8 cellular contexts compared by ENCODE assay signal in the genomic region with DNA sequence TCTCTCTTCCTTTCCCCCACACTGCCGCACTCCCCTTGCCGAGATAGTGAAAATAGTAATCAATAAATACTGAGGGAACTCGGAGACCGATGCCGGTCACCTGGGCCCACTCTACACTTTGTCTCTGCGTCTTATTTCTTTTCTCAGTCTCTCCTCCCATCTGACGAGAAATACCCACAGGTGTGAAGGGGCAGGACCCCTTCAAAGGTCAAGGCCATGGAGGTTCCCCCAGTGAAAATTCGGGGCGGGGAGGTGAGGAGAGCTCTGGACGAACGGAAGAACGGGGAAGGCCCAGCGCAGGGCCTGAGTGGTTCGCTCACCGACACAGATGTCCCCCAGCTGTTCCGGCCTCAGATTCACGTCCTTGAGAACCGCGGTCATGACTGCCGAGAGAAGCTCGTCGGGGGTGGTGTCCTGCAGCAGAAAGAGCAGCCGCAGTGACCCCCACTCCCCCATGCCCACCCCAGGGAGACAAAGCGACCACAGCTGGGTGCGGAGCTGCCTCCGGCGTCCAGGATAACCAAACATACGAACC. TPM values are rescaled to one million over a fixed set of nuclear protein-coding genes. Genes with fewer than 3 reads are reported as not detected.
DNase-seq lines count a peak whose midpoint lies in the region; ATAC-seq and TF ChIP-seq lines count a peak whose summit lies in the region.

No MANE protein-coding gene starts in this region.

- no peaks in the 10 kb centered on the region for H3K27me3 ChIP-seq in CD4-positive, alpha-beta T cell (ENCODE audit: control insufficient read depth, insufficient read depth, low read length)
- no peaks in the 10 kb centered on the region; the same call in 1 of the 2 replicates for H3K27me3 ChIP-seq in iPS-20b (ENCODE audit: insufficient read depth, low read length)

- TF ChIP-seq CTCF in CD4-positive, alpha-beta T cell (IDR thresholded peaks at IDR 0.05), result no peak

- H3K4me3 ChIP-seq in iPS-20b (ENCODE audit: low read length), result peak overlapping the region; percentile 82

- CTCF ChIA-PET in CD4-positive, alpha-beta T cell (lab: Charles Lee), result interaction anchor here (1.5 kb wide), 1 partner anchor 29 kb away, joined by 13 read pairs; a partner anchor contains a TSS

- POLR2A ChIA-PET in CD4-positive, alpha-beta T cell (lab: Charles Lee), result interaction anchor here (0.7 to 4.8 kb wide), 12 partner anchors 12 to 1271 kb away, joined by 3 to 208 read pairs (median 6); a partner anchor contains a TSS

- peaks cover 13% of the 10 kb centered on the region; the same call in 1 of the 2 replicates for H3K4me1 ChIP-seq in iPS-20b (ENCODE audit: insufficient read depth, low read length)

- no peaks in the 10 kb centered on the region for H3K9me3 Mint-ChIP-seq in CD4-positive, alpha-beta T cell
- H3K9me3 Mint-ChIP-seq in activated naive CD8-positive, alpha-beta T cell treated with anti-CD3 and anti-CD28 coated beads for 36 hours, result no peaks in the 10 kb centered on the region
- H3K9me3 Mint-ChIP-seq in stimulated activated memory B cell treated with anti-CD40 and anti-IgM and Interleukin-4, amounts not matched to agents 10 μg/mL and 1 μg/mL and 100 μg/mL, for 72 hours, result no peaks in the 10 kb centered on the region

- H3K9me3 ChIP-seq in CD4-positive, alpha-beta T cell (ENCODE audit: control insufficient read depth, low read length), result no peaks in the 10 kb centered on the region
- no peaks in the 10 kb centered on the region for H3K9me3 ChIP-seq in iPS-20b (ENCODE audit: insufficient read depth, low read depth, low read length)

- peaks cover 32% of the 10 kb centered on the region for H3K36me3 ChIP-seq in iPS-20b (ENCODE audit: insufficient read depth, low read depth, low read length)

- peak overlapping the region; percentile 87 for H3K9ac ChIP-seq in iPS-20b (ENCODE audit: low read depth, low read length)

- H3K27me3 Mint-ChIP-seq in CD4-positive, alpha-beta T cell, result no peaks in the 10 kb centered on the region
- no peaks in the 10 kb centered on the region for H3K27me3 Mint-ChIP-seq in activated naive CD8-positive, alpha-beta T cell treated with anti-CD3 and anti-CD28 coated beads for 36 hours
- H3K27me3 Mint-ChIP-seq in stimulated activated memory B cell treated with anti-CD40 and anti-IgM and Interleukin-4, amounts not matched to agents 10 μg/mL and 1 μg/mL and 100 μg/mL, for 72 hours, result no peaks in the 10 kb centered on the region

- DNase-seq in CD4-positive, alpha-beta T cell, result no peak
- DNase-seq in HK-2 (ENCODE audit: unreplicated experiment), result peak; percentile 24
- DNase-seq in activated naive CD8-positive, alpha-beta T cell treated with anti-CD3 and anti-CD28 coated beads for 36 hours, result peak; percentile 36
- no peak for DNase-seq in ureter (ENCODE audit: low spot score)
- no peak for DNase-seq in iPS-NIHi11 (ENCODE audit: low spot score)

- H3K4me3 Mint-ChIP-seq in CD4-positive, alpha-beta T cell, result peak overlapping the region; percentile 97
- H3K4me3 Mint-ChIP-seq in activated naive CD8-positive, alpha-beta T cell treated with anti-CD3 and anti-CD28 coated beads for 36 hours, result peak overlapping the region; percentile 88
- H3K4me3 Mint-ChIP-seq in stimulated activated memory B cell treated with anti-CD40 and anti-IgM and Interleukin-4, amounts not matched to agents 10 μg/mL and 1 μg/mL and 100 μg/mL, for 72 hours, result peak overlapping the region; percentile 82

- peaks cover 82% of the 10 kb centered on the region for H3K4me1 Mint-ChIP-seq in CD4-positive, alpha-beta T cell (ENCODE audit: low read depth)
- H3K4me1 Mint-ChIP-seq in activated naive CD8-positive, alpha-beta T cell treated with anti-CD3 and anti-CD28 coated beads for 36 hours, result peaks cover 53% of the 10 kb centered on the region
- peaks cover 63% of the 10 kb centered on the region for H3K4me1 Mint-ChIP-seq in stimulated activated memory B cell treated with anti-CD40 and anti-IgM and Interleukin-4, amounts not matched to agents 10 μg/mL and 1 μg/mL and 100 μg/mL, for 72 hours

- ATAC-seq in CD4-positive, alpha-beta T cell (ENCODE audit: poor library complexity), result no peak
- no peak for ATAC-seq in stimulated activated memory B cell treated with anti-CD40 and anti-IgM and Interleukin-4, amounts not matched to agents 10 μg/mL and 1 μg/mL and 100 μg/mL, for 72 hours
- ATAC-seq in HG03159 (IDR thresholded peaks at IDR 0.05; ENCODE audit: unreplicated experiment), result no peak

- H3K27ac Mint-ChIP-seq in CD4-positive, alpha-beta T cell, result peak overlapping the region; percentile 92
- H3K27ac Mint-ChIP-seq in activated naive CD8-positive, alpha-beta T cell treated with anti-CD3 and anti-CD28 coated beads for 36 hours, result peak overlapping the region; percentile 84
- peak overlapping the region; percentile 87 for H3K27ac Mint-ChIP-seq in stimulated activated memory B cell treated with anti-CD40 and anti-IgM and Interleukin-4, amounts not matched to agents 10 μg/mL and 1 μg/mL and 100 μg/mL, for 72 hours

- intact Hi-C loops in CD4-positive, alpha-beta T cell (cut with DNase I, micrococcal nuclease), result loop anchor here (1.0 to 10.0 kb wide), 7 partner anchors 32 to 1268 kb away; a partner anchor contains a TSS

- H3K27ac ChIP-seq in CD4-positive, alpha-beta T cell (ENCODE audit: low read depth, low read length), result peak overlapping the region; percentile 80
- peak overlapping the region; percentile 16 for H3K27ac ChIP-seq in iPS-20b (ENCODE audit: low read length)

- H3K36me3 Mint-ChIP-seq in CD4-positive, alpha-beta T cell (ENCODE audit: low read depth), result peaks cover 81% of the 10 kb centered on the region
- H3K36me3 Mint-ChIP-seq in activated naive CD8-positive, alpha-beta T cell treated with anti-CD3 and anti-CD28 coated beads for 36 hours, result peaks cover 26% of the 10 kb centered on the region
- H3K36me3 Mint-ChIP-seq in stimulated activated memory B cell treated with anti-CD40 and anti-IgM and Interleukin-4, amounts not matched to agents 10 μg/mL and 1 μg/mL and 100 μg/mL, for 72 hours, result peaks cover 28% of the 10 kb centered on the region

RNA-seq across cellular contexts. Expression of a gene that starts 0.6 kb away (rescaled TPM):
- 10 to 100 TPM; 56.4 to 58.9 TPM for total RNA-seq in CD4-positive, alpha-beta T cell
- total RNA-seq in activated naive CD8-positive, alpha-beta T cell treated with anti-CD3 and anti-CD28 coated beads for 36 hours, result 10 to 100 TPM; 69.0 to 70.2 TPM
- 135 TPM for total RNA-seq in ureter

RNA-seq across cellular contexts. Expression of a gene that starts 2.1 kb away (rescaled TPM):
- total RNA-seq in CD4-positive, alpha-beta T cell, result 10 to 100 TPM; 26.9 to 27.2 TPM
- total RNA-seq in activated naive CD8-positive, alpha-beta T cell treated with anti-CD3 and anti-CD28 coated beads for 36 hours, result 10 to 100 TPM; 46.2 to 48.0 TPM
- 44.6 TPM for total RNA-seq in ureter

RNA-seq across cellular contexts. Expression of a gene that starts 29.0 kb away (rescaled TPM):
- 10 to 100 TPM; 28.3 to 30.3 TPM for total RNA-seq in CD4-positive, alpha-beta T cell
- total RNA-seq in activated naive CD8-positive, alpha-beta T cell treated with anti-CD3 and anti-CD28 coated beads for 36 hours, result 10 to 100 TPM; 57.3 to 59.9 TPM
- 51.3 TPM for total RNA-seq in ureter

Comparison
In these comparisons a context has a peak if more than half of its experiments do, and no peak if none do; other contexts are left out.
1. DNase-seq: peak in HK-2 (single experiment) and activated naive CD8-positive, alpha-beta T cell treated with anti-CD3 and anti-CD28 coated beads for 36 hours (single experiment); none in CD4-positive, alpha-beta T cell (0 of 10), ureter (single experiment) and iPS-NIHi11 (single experiment).
2. Peak in every context shown above with its lines, with median percentiles within 50 percentile points of each other: H3K27ac Mint-ChIP-seq and H3K4me3 Mint-ChIP-seq.